Comparison of ENCODE assay signal across 2 cellular contexts in the genomic region with DNA sequence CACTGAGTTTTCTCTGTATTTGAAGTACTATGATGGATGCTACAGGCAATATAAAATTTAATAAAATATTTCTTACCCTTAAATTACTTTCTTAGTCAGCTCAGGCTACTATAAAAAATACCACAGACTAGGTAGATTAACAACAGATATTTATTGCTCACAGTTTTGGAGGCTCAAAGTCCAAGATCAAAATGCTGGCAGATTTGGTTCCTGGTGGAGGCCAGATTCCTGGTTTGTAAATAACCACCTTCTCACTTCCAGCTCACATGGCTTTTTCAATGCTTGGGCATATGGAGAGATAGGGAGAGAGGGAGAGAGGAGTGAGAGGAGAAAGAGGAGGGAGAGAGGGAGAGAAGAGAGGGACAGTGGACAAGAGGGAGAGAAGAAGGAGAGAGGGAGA.
TF ChIP-seq lines count a peak whose summit lies in the region.

No MANE protein-coding gene starts in this region.

TF ChIP-seq in liver, 16 proteins besides CTCF, POLR2A, EP300 and RAD21 (continued from another document):
- TF ChIP-seq HNF4A (conservative IDR thresholded peaks at IDR 0.05): peak; percentile 42 to 66

TF ChIP-seq in HepG2, 621 proteins besides CTCF, POLR2A, EP300 and RAD21:
- TF ChIP-seq EEA1 (CRISPR knock-in tag; IDR thresholded peaks at IDR 0.05; ENCODE audit: borderline replicate concordance): no peak
- TF ChIP-seq, protein P1, sequence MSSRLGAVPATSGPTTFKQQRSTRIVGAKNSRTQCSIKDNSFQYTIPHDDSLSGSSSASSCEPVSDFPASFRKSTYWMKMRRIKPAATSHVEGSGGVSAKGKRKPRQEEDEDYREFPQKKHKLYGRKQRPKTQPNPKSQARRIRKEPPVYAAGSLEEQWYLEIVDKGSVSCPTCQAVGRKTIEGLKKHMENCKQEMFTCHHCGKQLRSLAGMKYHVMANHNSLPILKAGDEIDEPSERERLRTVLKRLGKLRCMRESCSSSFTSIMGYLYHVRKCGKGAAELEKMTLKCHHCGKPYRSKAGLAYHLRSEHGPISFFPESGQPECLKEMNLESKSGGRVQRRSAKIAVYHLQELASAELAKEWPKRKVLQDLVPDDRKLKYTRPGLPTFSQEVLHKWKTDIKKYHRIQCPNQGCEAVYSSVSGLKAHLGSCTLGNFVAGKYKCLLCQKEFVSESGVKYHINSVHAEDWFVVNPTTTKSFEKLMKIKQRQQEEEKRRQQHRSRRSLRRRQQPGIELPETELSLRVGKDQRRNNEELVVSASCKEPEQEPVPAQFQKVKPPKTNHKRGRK (CRISPR knock-in tag; IDR thresholded peaks at IDR 0.05): no peak
- TF ChIP-seq, protein P2, sequence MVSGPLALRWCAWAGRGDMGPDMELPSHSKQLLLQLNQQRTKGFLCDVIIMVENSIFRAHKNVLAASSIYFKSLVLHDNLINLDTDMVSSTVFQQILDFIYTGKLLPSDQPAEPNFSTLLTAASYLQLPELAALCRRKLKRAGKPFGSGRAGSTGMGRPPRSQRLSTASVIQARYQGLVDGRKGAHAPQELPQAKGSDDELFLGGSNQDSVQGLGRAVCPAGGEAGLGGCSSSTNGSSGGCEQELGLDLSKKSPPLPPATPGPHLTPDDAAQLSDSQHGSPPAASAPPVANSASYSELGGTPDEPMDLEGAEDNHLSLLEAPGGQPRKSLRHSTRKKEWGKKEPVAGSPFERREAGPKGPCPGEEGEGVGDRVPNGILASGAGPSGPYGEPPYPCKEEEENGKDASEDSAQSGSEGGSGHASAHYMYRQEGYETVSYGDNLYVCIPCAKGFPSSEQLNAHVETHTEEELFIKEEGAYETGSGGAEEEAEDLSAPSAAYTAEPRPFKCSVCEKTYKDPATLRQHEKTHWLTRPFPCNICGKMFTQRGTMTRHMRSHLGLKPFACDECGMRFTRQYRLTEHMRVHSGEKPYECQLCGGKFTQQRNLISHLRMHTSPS (CRISPR knock-in tag; IDR thresholded peaks at IDR 0.05; ENCODE audit: low read depth): no peak
- no peak for TF ChIP-seq NONO (IDR thresholded peaks at IDR 0.05)
- no peak for TF ChIP-seq NONO (CRISPR knock-in tag; conservative IDR thresholded peaks at IDR 0.05)
- TF ChIP-seq HNRNPL (IDR thresholded peaks at IDR 0.05; ENCODE audit: low read depth, low read length): no peak
- TF ChIP-seq, protein P3, sequence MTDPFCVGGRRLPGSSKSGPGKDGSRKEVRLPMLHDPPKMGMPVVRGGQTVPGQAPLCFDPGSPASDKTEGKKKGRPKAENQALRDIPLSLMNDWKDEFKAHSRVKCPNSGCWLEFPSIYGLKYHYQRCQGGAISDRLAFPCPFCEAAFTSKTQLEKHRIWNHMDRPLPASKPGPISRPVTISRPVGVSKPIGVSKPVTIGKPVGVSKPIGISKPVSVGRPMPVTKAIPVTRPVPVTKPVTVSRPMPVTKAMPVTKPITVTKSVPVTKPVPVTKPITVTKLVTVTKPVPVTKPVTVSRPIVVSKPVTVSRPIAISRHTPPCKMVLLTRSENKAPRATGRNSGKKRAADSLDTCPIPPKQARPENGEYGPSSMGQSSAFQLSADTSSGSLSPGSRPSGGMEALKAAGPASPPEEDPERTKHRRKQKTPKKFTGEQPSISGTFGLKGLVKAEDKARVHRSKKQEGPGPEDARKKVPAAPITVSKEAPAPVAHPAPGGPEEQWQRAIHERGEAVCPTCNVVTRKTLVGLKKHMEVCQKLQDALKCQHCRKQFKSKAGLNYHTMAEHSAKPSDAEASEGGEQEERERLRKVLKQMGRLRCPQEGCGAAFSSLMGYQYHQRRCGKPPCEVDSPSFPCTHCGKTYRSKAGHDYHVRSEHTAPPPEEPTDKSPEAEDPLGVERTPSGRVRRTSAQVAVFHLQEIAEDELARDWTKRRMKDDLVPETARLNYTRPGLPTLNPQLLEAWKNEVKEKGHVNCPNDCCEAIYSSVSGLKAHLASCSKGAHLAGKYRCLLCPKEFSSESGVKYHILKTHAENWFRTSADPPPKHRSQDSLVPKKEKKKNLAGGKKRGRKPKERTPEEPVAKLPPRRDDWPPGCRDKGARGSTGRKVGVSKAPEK (CRISPR knock-in tag; IDR thresholded peaks at IDR 0.05; ENCODE audit: borderline replicate concordance): no peak
- no peak for TF ChIP-seq ZNF230 (CRISPR knock-in tag; IDR thresholded peaks at IDR 0.05)
